In genomic region chr9:116020146-116020545, GRCh38 we compare ENCODE assay signal across 17 cellular contexts.
"Had no signal": no experiment of that assay in that cellular context is flagged by ENCODE, and none has a peak within 500 bp of the region (broad histone marks: within the 10 kb centered on the region; RNA-seq: fewer than 3 reads in every experiment).

No MANE protein-coding gene starts in this region.

- H3K27ac ChIP-seq: dorsolateral prefrontal cortex, heart left ventricle, parathyroid adenoma, prostate gland, right lobe of liver, uterus had no signal

- H3K9me3 ChIP-seq: prostate gland, right lobe of liver, uterus had no signal

- H2AFZ ChIP-seq: parathyroid adenoma had no signal

- H3K4me3 ChIP-seq: dorsolateral prefrontal cortex, heart left ventricle, lung, prostate gland, right lobe of liver, uterus had no signal

- H3K9ac ChIP-seq: parathyroid adenoma had no signal

- H3K79me2 ChIP-seq: parathyroid adenoma had no signal

- ATAC-seq: heart left ventricle; left colon; left ventricle myocardium superior; naive thymus-derived CD4-positive, alpha-beta T cell; right lobe of liver had no signal

- DNase-seq: cortex of kidney; dorsolateral prefrontal cortex; effector memory CD4-positive, alpha-beta T cell; heart left ventricle; hippocampal formation; left colon; left ventricle myocardium superior; naive thymus-derived CD4-positive, alpha-beta T cell; nephron progenitor cell; retina; right lobe of liver; stimulated activated CD4-positive, alpha-beta T cell treated with anti-CD3 and anti-CD28 coated beads, Interleukin-2, amount 100 ng/mL, for 48 hours; stimulated activated naive CD4-positive, alpha-beta T cell treated with Interleukin-2 at 50 U/mL for 16 hours; uterus had no signal

- H3K27me3 ChIP-seq: heart left ventricle, right lobe of liver, uterus had no signal

- H3K4me1 ChIP-seq: heart left ventricle, parathyroid adenoma, prostate gland, right lobe of liver, uterus had no signal

- H3K36me3 ChIP-seq: heart left ventricle, prostate gland, right lobe of liver, uterus had no signal
